Comparison of ENCODE assay signal across 1 cellular context in the genomic region with DNA sequence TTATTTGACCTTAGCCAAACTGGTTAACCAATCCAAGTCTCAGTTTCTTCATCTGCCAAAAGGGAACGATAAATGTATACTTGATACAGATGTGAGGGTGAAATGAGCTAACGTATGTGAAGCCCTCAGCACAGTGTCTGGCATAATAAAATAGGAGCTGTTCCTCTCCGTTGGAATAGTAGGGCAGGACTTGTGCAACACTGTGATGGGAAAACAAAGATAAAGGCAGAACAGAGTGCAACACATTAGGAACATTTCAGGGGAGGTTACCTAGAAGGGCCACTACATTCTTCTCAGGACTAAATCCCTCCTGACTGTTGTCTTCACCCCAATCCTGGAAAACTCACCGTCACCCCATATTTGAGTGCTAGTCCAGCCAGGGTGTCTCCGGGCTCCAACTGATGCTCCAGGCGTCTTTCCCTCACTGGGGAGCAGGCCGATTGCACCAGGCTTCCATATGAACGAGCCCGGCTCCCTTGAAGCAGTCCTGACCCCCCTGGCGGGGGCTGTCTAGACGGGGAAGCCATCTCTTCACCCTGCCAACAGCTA.
A peak's percentile ranks its signal among the peaks of the same experiment; 100 is the strongest.
TF ChIP-seq lines count a peak whose summit lies in the region.

No MANE protein-coding gene starts in this region.

TF ChIP-seq in K562, 482 proteins besides CTCF, POLR2A, EP300 and RAD21:
- TF ChIP-seq NR3C1 (CRISPR knock-in tag; IDR thresholded peaks at IDR 0.05) = no peak
- no peak for TF ChIP-seq ZNF780A (CRISPR knock-in tag; IDR thresholded peaks at IDR 0.05)
- TF ChIP-seq SMAD4 (CRISPR knock-in tag; conservative IDR thresholded peaks at IDR 0.05) = peak; percentile 84
- TF ChIP-seq CBFA2T2 (conservative IDR thresholded peaks at IDR 0.05) = no peak
- TF ChIP-seq SRSF7 (optimal IDR thresholded peaks at IDR 0.05; ENCODE audit: low read depth, low read length) = no peak
- TF ChIP-seq ZNF253 (CRISPR knock-in tag; conservative IDR thresholded peaks at IDR 0.05) = no peak
- TF ChIP-seq, protein P1, sequence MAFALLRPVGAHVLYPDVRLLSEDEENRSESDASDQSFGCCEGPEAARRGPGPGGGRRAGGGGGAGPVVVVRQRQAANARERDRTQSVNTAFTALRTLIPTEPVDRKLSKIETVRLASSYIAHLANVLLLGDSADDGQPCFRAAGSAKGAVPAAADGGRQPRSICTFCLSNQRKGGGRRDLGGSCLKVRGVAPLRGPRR (CRISPR knock-in tag; IDR thresholded peaks at IDR 0.05) = no peak
- TF ChIP-seq KDM1A (IDR thresholded peaks at IDR 0.05) = no peak
- TF ChIP-seq MYC (IDR thresholded peaks at IDR 0.05; ENCODE audit: low read depth, low read length) = 0 out of 2 replicates have a peak, but pooled peaks have one; percentile 15
- TF ChIP-seq MYC (CRISPR knock-in tag; IDR thresholded peaks at IDR 0.05; ENCODE audit: borderline replicate concordance, low read depth) = no peak
- peak; percentile 51; the same call in 1 of the 2 replicates for TF ChIP-seq CEBPG (CRISPR knock-in tag; IDR thresholded peaks at IDR 0.05)
- TF ChIP-seq CEBPG (tag; conservative IDR thresholded peaks at IDR 0.05 in 1 of 2, IDR thresholded peaks at IDR 0.05 in 1 of 2) = peak; percentile 69 to 74
- TF ChIP-seq RBM25 (IDR thresholded peaks at IDR 0.05; ENCODE audit: low read depth, low read length, severe bottlenecking) = peak; percentile 32
- TF ChIP-seq ZNF347 (CRISPR knock-in tag; IDR thresholded peaks at IDR 0.05; ENCODE audit: low read depth) = no peak
- TF ChIP-seq ZBTB40 (IDR thresholded peaks at IDR 0.05) = no peak
- TF ChIP-seq ZBTB40 (CRISPR knock-in tag; IDR thresholded peaks at IDR 0.05) = no peak
- TF ChIP-seq POLR2B (IDR thresholded peaks at IDR 0.05; ENCODE audit: low read depth, partially characterized antibody) = no peak
- TF ChIP-seq CEBPB (tag; IDR thresholded peaks at IDR 0.05) = peak; percentile 93
- TF ChIP-seq NR2C2 (CRISPR knock-in tag; IDR thresholded peaks at IDR 0.05) = no peak
- TF ChIP-seq NR2C2 (tag; IDR thresholded peaks at IDR 0.05) = 0 out of 2 replicates have a peak, but pooled peaks have one; percentile 88
- peak; percentile 18; the same call in 1 of the 2 replicates for TF ChIP-seq SREBF1 (IDR thresholded peaks at IDR 0.05; ENCODE audit: borderline replicate concordance, low read depth, low read length)
- TF ChIP-seq, protein P2, sequence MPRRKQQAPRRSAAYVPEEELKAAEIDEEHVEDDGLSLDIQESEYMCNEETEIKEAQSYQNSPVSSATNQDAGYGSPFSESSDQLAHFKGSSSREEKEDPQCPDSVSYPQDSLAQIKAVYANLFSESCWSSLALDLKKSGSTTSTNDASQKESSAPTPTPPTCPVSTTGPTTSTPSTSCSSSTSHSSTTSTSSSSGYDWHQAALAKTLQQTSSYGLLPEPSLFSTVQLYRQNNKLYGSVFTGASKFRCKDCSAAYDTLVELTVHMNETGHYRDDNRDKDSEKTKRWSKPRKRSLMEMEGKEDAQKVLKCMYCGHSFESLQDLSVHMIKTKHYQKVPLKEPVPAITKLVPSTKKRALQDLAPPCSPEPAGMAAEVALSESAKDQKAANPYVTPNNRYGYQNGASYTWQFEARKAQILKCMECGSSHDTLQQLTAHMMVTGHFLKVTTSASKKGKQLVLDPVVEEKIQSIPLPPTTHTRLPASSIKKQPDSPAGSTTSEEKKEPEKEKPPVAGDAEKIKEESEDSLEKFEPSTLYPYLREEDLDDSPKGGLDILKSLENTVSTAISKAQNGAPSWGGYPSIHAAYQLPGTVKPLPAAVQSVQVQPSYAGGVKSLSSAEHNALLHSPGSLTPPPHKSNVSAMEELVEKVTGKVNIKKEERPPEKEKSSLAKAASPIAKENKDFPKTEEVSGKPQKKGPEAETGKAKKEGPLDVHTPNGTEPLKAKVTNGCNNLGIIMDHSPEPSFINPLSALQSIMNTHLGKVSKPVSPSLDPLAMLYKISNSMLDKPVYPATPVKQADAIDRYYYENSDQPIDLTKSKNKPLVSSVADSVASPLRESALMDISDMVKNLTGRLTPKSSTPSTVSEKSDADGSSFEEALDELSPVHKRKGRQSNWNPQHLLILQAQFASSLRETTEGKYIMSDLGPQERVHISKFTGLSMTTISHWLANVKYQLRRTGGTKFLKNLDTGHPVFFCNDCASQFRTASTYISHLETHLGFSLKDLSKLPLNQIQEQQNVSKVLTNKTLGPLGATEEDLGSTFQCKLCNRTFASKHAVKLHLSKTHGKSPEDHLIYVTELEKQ (CRISPR knock-in tag; IDR thresholded peaks at IDR 0.05) = no peak
- TF ChIP-seq SRF (CRISPR knock-in tag; IDR thresholded peaks at IDR 0.05) = 0 out of 4 replicates have a peak, but pooled peaks of 1 of the 2 experiments have one; percentile 37
- no peak for TF ChIP-seq TAF15 (IDR thresholded peaks at IDR 0.05; ENCODE audit: low read depth, low read length)
- peak; percentile 47 for TF ChIP-seq KDM5B (IDR thresholded peaks at IDR 0.05; ENCODE audit: insufficient replicate concordance, low read depth, low read length)
- no peak for TF ChIP-seq ZNF12 (CRISPR knock-in tag; IDR thresholded peaks at IDR 0.05)
- TF ChIP-seq, protein P3, sequence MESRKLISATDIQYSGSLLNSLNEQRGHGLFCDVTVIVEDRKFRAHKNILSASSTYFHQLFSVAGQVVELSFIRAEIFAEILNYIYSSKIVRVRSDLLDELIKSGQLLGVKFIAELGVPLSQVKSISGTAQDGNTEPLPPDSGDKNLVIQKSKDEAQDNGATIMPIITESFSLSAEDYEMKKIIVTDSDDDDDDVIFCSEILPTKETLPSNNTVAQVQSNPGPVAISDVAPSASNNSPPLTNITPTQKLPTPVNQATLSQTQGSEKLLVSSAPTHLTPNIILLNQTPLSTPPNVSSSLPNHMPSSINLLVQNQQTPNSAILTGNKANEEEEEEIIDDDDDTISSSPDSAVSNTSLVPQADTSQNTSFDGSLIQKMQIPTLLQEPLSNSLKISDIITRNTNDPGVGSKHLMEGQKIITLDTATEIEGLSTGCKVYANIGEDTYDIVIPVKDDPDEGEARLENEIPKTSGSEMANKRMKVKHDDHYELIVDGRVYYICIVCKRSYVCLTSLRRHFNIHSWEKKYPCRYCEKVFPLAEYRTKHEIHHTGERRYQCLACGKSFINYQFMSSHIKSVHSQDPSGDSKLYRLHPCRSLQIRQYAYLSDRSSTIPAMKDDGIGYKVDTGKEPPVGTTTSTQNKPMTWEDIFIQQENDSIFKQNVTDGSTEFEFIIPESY (CRISPR knock-in tag; IDR thresholded peaks at IDR 0.05) = 0 out of 2 replicates have a peak, but pooled peaks have one; percentile 20
- TF ChIP-seq RBM39 (optimal IDR thresholded peaks at IDR 0.05; ENCODE audit: low read depth, low read length) = no peak
- TF ChIP-seq, protein P4, sequence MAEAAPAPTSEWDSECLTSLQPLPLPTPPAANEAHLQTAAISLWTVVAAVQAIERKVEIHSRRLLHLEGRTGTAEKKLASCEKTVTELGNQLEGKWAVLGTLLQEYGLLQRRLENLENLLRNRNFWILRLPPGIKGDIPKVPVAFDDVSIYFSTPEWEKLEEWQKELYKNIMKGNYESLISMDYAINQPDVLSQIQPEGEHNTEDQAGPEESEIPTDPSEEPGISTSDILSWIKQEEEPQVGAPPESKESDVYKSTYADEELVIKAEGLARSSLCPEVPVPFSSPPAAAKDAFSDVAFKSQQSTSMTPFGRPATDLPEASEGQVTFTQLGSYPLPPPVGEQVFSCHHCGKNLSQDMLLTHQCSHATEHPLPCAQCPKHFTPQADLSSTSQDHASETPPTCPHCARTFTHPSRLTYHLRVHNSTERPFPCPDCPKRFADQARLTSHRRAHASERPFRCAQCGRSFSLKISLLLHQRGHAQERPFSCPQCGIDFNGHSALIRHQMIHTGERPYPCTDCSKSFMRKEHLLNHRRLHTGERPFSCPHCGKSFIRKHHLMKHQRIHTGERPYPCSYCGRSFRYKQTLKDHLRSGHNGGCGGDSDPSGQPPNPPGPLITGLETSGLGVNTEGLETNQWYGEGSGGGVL (CRISPR knock-in tag; IDR thresholded peaks at IDR 0.05) = no peak
